1 cellular context compared by ENCODE assay signal in genomic region chr10:74921744-74922143, GRCh38.
A peak's percentile ranks its signal among the peaks of the same experiment; 100 is the strongest.
TF ChIP-seq lines count a peak whose summit lies in the region.

No MANE protein-coding gene starts in this region.

TF ChIP-seq in K562, 482 proteins besides CTCF, POLR2A, EP300 and RAD21 (continued from another document):
- TF ChIP-seq ZNF639 (CRISPR knock-in tag; conservative IDR thresholded peaks at IDR 0.05 in 1 of 2, IDR thresholded peaks at IDR 0.05 in 1 of 2) (peak in 1 of 2 experiments; percentile 43; a peak in 1 of 4 replicates), ARID1B (IDR thresholded peaks at IDR 0.05) (peak; percentile 74), GMEB1 (CRISPR knock-in tag; IDR thresholded peaks at IDR 0.05) (0 out of 2 replicates have a peak, but pooled peaks have one; percentile 7), PKNOX1 (IDR thresholded peaks at IDR 0.05) (0 out of 2 replicates have a peak, but pooled peaks have one; percentile 29), MYC (IDR thresholded peaks at IDR 0.05; ENCODE audit: low read depth, low read length) (peak; percentile 48), MYC (CRISPR knock-in tag; IDR thresholded peaks at IDR 0.05; ENCODE audit: borderline replicate concordance, low read depth) (no peak), ETS1 (conservative IDR thresholded peaks at IDR 0.05; ENCODE audit: control insufficient read depth, low read depth, low read length) (0 out of 2 replicates have a peak, but pooled peaks have one; percentile 28), SMAD4 (CRISPR knock-in tag; conservative IDR thresholded peaks at IDR 0.05) (peak; percentile 36), TCF3 (CRISPR knock-in tag; IDR thresholded peaks at IDR 0.05) (peak; percentile 70), KDM1A (IDR thresholded peaks at IDR 0.05) (peak; percentile 46 to 66; a peak in 2 of 4 replicates), JUND (IDR thresholded peaks at IDR 0.05; ENCODE audit: borderline replicate concordance, low read depth, low read length) (0 out of 2 replicates have a peak, but pooled peaks have one; percentile 24), JUND (tag; IDR thresholded peaks at IDR 0.05; ENCODE audit: borderline replicate concordance, low read depth, low read length) (peak; percentile 26; the same call in 1 of the 3 replicates), HOXB6 (CRISPR knock-in tag; IDR thresholded peaks at IDR 0.05; ENCODE audit: borderline replicate concordance) (no peak)
